ENCODE assay signal across 8 cellular contexts in the genomic region with DNA sequence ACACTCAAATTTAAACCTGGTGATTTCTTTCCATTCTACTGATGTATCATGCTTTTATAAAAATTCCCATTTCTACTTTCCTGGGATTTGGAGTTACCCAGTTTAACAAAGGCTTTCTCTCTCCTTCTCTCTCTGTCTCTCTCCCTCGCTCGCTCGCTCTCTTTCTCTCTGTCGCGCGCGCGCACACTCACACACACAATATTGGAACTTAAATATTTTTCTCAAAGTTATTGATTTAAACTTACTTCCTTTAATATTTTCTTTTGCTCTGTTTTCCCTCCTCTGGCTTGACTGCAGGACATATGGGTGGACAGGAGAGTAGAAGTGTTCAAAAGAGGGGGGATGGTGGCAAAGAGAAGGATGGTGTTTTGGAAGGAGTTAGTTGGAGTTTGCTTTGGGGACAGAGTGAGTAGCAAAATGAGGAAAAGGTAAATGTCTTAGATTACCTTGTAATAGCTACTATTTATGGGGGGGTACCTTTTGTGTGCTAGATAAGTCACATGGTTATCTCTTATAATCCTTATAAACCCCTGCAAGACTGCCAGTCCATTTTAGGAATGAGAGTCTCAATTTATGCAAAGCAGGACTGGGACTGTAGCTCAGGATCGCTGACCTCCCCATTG. TPM values are rescaled to one million over a fixed set of nuclear protein-coding genes. Genes with fewer than 3 reads are reported as not detected.
DNase-seq lines count a peak whose midpoint lies in the region; ATAC-seq and TF ChIP-seq lines count a peak whose summit lies in the region.

No MANE protein-coding gene starts in this region.

- no peak for DNase-seq in stimulated activated naive CD8-positive, alpha-beta T cell treated with anti-CD3 and anti-CD28 coated beads, Interleukin-15, Interleukin-2, amounts not matched to agents 100 U/mL and 50 U/mL, for 24 hours
- DNase-seq in WTC11 (ENCODE audit: low spot score) = no peak
- no peak for DNase-seq in left ventricle myocardium inferior
- DNase-seq in stimulated activated CD4-positive, alpha-beta T cell treated with anti-CD3 and anti-CD28 coated beads, Interleukin-4, amount 100 ng/mL, for 24 hours = no peak
- no peak for DNase-seq in SIG-M5 treated with dmso at 0.1 percent for 504 hours (lab: John Stamatoyannopoulos, UW; ENCODE audit: unreplicated experiment)
- no peak for DNase-seq in occipital lobe (lab: John Stamatoyannopoulos, UW)

- intact Hi-C loops in left ventricle myocardium inferior (cut with micrococcal nuclease) = no loop called here

- H3K27me3 ChIP-seq in left ventricle myocardium inferior (ENCODE audit: low read depth) = no peaks in the 10 kb centered on the region
- no peaks in the 10 kb centered on the region for H3K27me3 ChIP-seq in skeletal muscle satellite cell (ENCODE audit: control insufficient read depth, insufficient read depth, low read length)

- H3K9me3 ChIP-seq in left ventricle myocardium inferior (replicated peaks) (no peaks in the 10 kb centered on the region), skeletal muscle satellite cell (replicated peaks; ENCODE audit: low read length) (peaks cover 5% of the 10 kb centered on the region)

- peaks cover 64% of the 10 kb centered on the region for H3K4me1 ChIP-seq in left ventricle myocardium inferior
- peaks cover 24% of the 10 kb centered on the region for H3K4me1 ChIP-seq in skeletal muscle satellite cell (ENCODE audit: control insufficient read depth, insufficient read depth, low read length)

- H3K4me3 Mint-ChIP-seq in stimulated activated naive CD8-positive, alpha-beta T cell treated with anti-CD3 and anti-CD28 coated beads, Interleukin-15, Interleukin-2, amounts not matched to agents 100 ng/mL and 50 ng/mL, for 24 hours = peak overlapping the region; percentile 95
- H3K4me3 Mint-ChIP-seq in WTC11 = peak overlapping the region; percentile 88

- peak overlapping the region; percentile 96 for H3K27ac ChIP-seq in left ventricle myocardium inferior (replicated peaks)

- TF ChIP-seq CTCF in WTC11 (IDR thresholded peaks at IDR 0.05) (no peak), left ventricle myocardium inferior (IDR thresholded peaks at IDR 0.05; ENCODE audit: borderline replicate concordance) (no peak)

- H3K4me2 ChIP-seq in skeletal muscle satellite cell (ENCODE audit: low read length) = peak overlapping the region; percentile 94

- no peak for ATAC-seq in stimulated activated naive CD8-positive, alpha-beta T cell treated with anti-CD3 and anti-CD28 coated beads, Interleukin-15, Interleukin-2, amounts not matched to agents 100 U/mL and 50 U/mL, for 24 hours
- no peak for ATAC-seq in WTC11

- CTCF ChIA-PET in WTC11 (lab: Charles Lee) = interaction anchor here (0.7 to 2.3 kb wide), 6 partner anchors 20 to 869 kb away, joined by 3 to 9 read pairs (median 4); no protein-coding TSS in a partner anchor

- peak overlapping the region; percentile 95 for H3K4me3 ChIP-seq in left ventricle myocardium inferior
- peak overlapping the region; percentile 98 for H3K4me3 ChIP-seq in skeletal muscle satellite cell (ENCODE audit: low read length)

- peaks cover 77% of the 10 kb centered on the region for H3K4me1 Mint-ChIP-seq in stimulated activated naive CD8-positive, alpha-beta T cell treated with anti-CD3 and anti-CD28 coated beads, Interleukin-15, Interleukin-2, amounts not matched to agents 100 ng/mL and 50 ng/mL, for 24 hours (ENCODE audit: low read depth)
- peaks cover 18% of the 10 kb centered on the region for H3K4me1 Mint-ChIP-seq in WTC11

- POLR2A ChIA-PET in WTC11 (lab: Charles Lee) = interaction anchor here (0.6 to 1.2 kb wide), 5 partner anchors 9 to 258 kb away, joined by 3 to 5 read pairs (median 3); a partner anchor contains a TSS

- H3K36me3 ChIP-seq in left ventricle myocardium inferior (no peaks in the 10 kb centered on the region), skeletal muscle satellite cell (ENCODE audit: insufficient read depth, low read length) (no peaks in the 10 kb centered on the region)

- H3K36me3 Mint-ChIP-seq in stimulated activated naive CD8-positive, alpha-beta T cell treated with anti-CD3 and anti-CD28 coated beads, Interleukin-15, Interleukin-2, amounts not matched to agents 100 ng/mL and 50 ng/mL, for 24 hours (ENCODE audit: low read depth) = peaks cover 27% of the 10 kb centered on the region
- peaks cover 7% of the 10 kb centered on the region for H3K36me3 Mint-ChIP-seq in WTC11

- peaks cover 20% of the 10 kb centered on the region for H3K9me3 Mint-ChIP-seq in stimulated activated naive CD8-positive, alpha-beta T cell treated with anti-CD3 and anti-CD28 coated beads, Interleukin-15, Interleukin-2, amounts not matched to agents 100 ng/mL and 50 ng/mL, for 24 hours
- H3K9me3 Mint-ChIP-seq in WTC11 = peaks cover 15% of the 10 kb centered on the region

- peak overlapping the region; percentile 94 for H3K9ac ChIP-seq in skeletal muscle satellite cell (ENCODE audit: low read depth, low read length)

- H3K27ac Mint-ChIP-seq in stimulated activated naive CD8-positive, alpha-beta T cell treated with anti-CD3 and anti-CD28 coated beads, Interleukin-15, Interleukin-2, amounts not matched to agents 100 ng/mL and 50 ng/mL, for 24 hours = peak overlapping the region; percentile 96
- H3K27ac Mint-ChIP-seq in WTC11 = peak overlapping the region; percentile 2; the same call in 1 of the 2 replicates

- H3K27me3 Mint-ChIP-seq in stimulated activated naive CD8-positive, alpha-beta T cell treated with anti-CD3 and anti-CD28 coated beads, Interleukin-15, Interleukin-2, amounts not matched to agents 100 ng/mL and 50 ng/mL, for 24 hours = no peaks in the 10 kb centered on the region
- peaks cover 20% of the 10 kb centered on the region for H3K27me3 Mint-ChIP-seq in WTC11 (ENCODE audit: low read depth)

TF ChIP-seq in WTC11, 78 proteins besides CTCF, POLR2A, EP300 and RAD21:
- TF ChIP-seq, protein P1, sequence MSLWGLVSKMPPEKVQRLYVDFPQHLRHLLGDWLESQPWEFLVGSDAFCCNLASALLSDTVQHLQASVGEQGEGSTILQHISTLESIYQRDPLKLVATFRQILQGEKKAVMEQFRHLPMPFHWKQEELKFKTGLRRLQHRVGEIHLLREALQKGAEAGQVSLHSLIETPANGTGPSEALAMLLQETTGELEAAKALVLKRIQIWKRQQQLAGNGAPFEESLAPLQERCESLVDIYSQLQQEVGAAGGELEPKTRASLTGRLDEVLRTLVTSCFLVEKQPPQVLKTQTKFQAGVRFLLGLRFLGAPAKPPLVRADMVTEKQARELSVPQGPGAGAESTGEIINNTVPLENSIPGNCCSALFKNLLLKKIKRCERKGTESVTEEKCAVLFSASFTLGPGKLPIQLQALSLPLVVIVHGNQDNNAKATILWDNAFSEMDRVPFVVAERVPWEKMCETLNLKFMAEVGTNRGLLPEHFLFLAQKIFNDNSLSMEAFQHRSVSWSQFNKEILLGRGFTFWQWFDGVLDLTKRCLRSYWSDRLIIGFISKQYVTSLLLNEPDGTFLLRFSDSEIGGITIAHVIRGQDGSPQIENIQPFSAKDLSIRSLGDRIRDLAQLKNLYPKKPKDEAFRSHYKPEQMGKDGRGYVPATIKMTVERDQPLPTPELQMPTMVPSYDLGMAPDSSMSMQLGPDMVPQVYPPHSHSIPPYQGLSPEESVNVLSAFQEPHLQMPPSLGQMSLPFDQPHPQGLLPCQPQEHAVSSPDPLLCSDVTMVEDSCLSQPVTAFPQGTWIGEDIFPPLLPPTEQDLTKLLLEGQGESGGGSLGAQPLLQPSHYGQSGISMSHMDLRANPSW (CRISPR knock-in tag; conservative IDR thresholded peaks at IDR 0.05; ENCODE audit: low read depth) = no peak
- TF ChIP-seq, protein P2, sequence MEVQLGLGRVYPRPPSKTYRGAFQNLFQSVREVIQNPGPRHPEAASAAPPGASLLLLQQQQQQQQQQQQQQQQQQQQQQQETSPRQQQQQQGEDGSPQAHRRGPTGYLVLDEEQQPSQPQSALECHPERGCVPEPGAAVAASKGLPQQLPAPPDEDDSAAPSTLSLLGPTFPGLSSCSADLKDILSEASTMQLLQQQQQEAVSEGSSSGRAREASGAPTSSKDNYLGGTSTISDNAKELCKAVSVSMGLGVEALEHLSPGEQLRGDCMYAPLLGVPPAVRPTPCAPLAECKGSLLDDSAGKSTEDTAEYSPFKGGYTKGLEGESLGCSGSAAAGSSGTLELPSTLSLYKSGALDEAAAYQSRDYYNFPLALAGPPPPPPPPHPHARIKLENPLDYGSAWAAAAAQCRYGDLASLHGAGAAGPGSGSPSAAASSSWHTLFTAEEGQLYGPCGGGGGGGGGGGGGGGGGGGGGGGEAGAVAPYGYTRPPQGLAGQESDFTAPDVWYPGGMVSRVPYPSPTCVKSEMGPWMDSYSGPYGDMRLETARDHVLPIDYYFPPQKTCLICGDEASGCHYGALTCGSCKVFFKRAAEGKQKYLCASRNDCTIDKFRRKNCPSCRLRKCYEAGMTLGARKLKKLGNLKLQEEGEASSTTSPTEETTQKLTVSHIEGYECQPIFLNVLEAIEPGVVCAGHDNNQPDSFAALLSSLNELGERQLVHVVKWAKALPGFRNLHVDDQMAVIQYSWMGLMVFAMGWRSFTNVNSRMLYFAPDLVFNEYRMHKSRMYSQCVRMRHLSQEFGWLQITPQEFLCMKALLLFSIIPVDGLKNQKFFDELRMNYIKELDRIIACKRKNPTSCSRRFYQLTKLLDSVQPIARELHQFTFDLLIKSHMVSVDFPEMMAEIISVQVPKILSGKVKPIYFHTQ (CRISPR knock-in tag; IDR thresholded peaks at IDR 0.05) = no peak
- TF ChIP-seq KAT7 (CRISPR knock-in tag; IDR thresholded peaks at IDR 0.05; ENCODE audit: borderline replicate concordance) (no peak), SOX15 (CRISPR knock-in tag; IDR thresholded peaks at IDR 0.05) (no peak), TEAD1 (CRISPR knock-in tag; IDR thresholded peaks at IDR 0.05) (no peak)

RNA-seq across cellular contexts. Expression of a gene that starts 0.9 kb away (rescaled TPM):
- 36.6 to 49.0 TPM (median 38.9 TPM) in 3 replicates for total RNA-seq in WTC11 (2021)
- total RNA-seq in left ventricle myocardium inferior = 17.2 TPM
- total RNA-seq in skeletal muscle satellite cell (2012; rRNA removed) = 28.8 and 38.5 TPM in 2 replicates
- total RNA-seq in occipital lobe = 1.6 TPM

RNA-seq across cellular contexts. Expression of a gene that starts 46.1 kb away (rescaled TPM):
- total RNA-seq in WTC11 (2021) (22.6 to 23.5 TPM (median 23.4 TPM) in 3 replicates), left ventricle myocardium inferior (8.2 TPM), occipital lobe (26.7 TPM)
- total RNA-seq in skeletal muscle satellite cell (2012; rRNA removed) = 9.8 and 15.2 TPM in 2 replicates
